8 cellular contexts compared by ENCODE assay signal in genomic region chr2:95525294-95526035, GRCh38. TPM values are rescaled to one million over a fixed set of nuclear protein-coding genes. Genes with fewer than 3 reads are reported as not detected.
DNase-seq lines count a peak whose midpoint lies in the region; ATAC-seq and TF ChIP-seq lines count a peak whose summit lies in the region.

No MANE protein-coding gene starts in this region.

- no peaks in the 10 kb centered on the region for H3K9me3 ChIP-seq in esophagus (ENCODE audit: control insufficient read depth in 2 of 2, insufficient read depth in 1 of 2, low read depth in 1 of 2, low read length in 1 of 2)

- peak overlapping the region; percentile 76 to 89 for H3K4me3 ChIP-seq in esophagus (ENCODE audit: low read depth in 1 of 2, low read length in 2 of 2)
- H3K4me3 ChIP-seq in rectal smooth muscle tissue (ENCODE audit: low read length), result peak overlapping the region; percentile 64

- H3K4me1 ChIP-seq in esophagus (ENCODE audit: control insufficient read depth in 2 of 2, insufficient read depth in 2 of 2, low read length in 1 of 2), result peaks cover 0 to 8% of the 10 kb centered on the region in 2 donors
- no peaks in the 10 kb centered on the region for H3K4me1 ChIP-seq in rectal smooth muscle tissue (ENCODE audit: control insufficient read depth, insufficient read depth, low read length)

- ATAC-seq in HG03045 (IDR thresholded peaks at IDR 0.05; ENCODE audit: unreplicated experiment), result no peak

- peak; percentile 54 for DNase-seq in DMS79 treated with DMSO at 0.1 percent for 48 hours (lab: John Stamatoyannopoulos, UW)
- DNase-seq in NCI-H2196 (lab: John Stamatoyannopoulos, UW; ENCODE audit: unreplicated experiment), result peak; percentile 87
- no peak for DNase-seq in NCI-H2227 treated with DMSO at 0.1 percent for 48 hours (lab: John Stamatoyannopoulos, UW)
- DNase-seq in NOMO-1 (lab: John Stamatoyannopoulos, UW; ENCODE audit: unreplicated experiment in 2 of 2), result no peak
- no peak for DNase-seq in erythroblast (lab: John Stamatoyannopoulos, UW)

- H3K27me3 ChIP-seq in esophagus (ENCODE audit: control insufficient read depth in 1 of 2, insufficient read depth in 2 of 2, low read length in 2 of 2), result no peaks in the 10 kb centered on the region
- H3K27me3 ChIP-seq in rectal smooth muscle tissue (ENCODE audit: control insufficient read depth, insufficient read depth, low read length), result no peaks in the 10 kb centered on the region

- no peak for TF ChIP-seq POLR2A in erythroblast (IDR thresholded peaks at IDR 0.05; ENCODE audit: low read length)

- H3K36me3 ChIP-seq in esophagus (ENCODE audit: control insufficient read depth in 2 of 2, insufficient read depth in 2 of 2, low read length in 1 of 2) (peaks cover 0 to 3% of the 10 kb centered on the region in 2 donors), rectal smooth muscle tissue (ENCODE audit: control insufficient read depth, insufficient read depth, low read length) (no peaks in the 10 kb centered on the region)

- no peak overlapping the region for H3K9ac ChIP-seq in rectal smooth muscle tissue (ENCODE audit: low read length)

- WGBS in esophagus, 2 donors, result 71 to 77% methylated on average over 41 of the region's 41 CpGs

- peak overlapping the region; percentile 88 for H3K27ac ChIP-seq in esophagus (ENCODE audit: low read depth in 2 of 2, low read length in 1 of 2)
- H3K27ac ChIP-seq in rectal smooth muscle tissue (ENCODE audit: low read depth, low read length), result no peak overlapping the region

RNA-seq across cellular contexts. Expression of gene TRIM43B, which starts 40.9 kb away (rescaled TPM):
- under 1 TPM in 1 of 2 donors, not detected in 1; 0.01 TPM for polyA plus RNA-seq in esophagus

Comparison
In these comparisons a context has a peak if more than half of its experiments do, and no peak if none do; other contexts are left out.
1. DNase-seq: peak in DMS79 treated with DMSO at 0.1 percent for 48 hours (single experiment) and NCI-H2196 (single experiment); none in NCI-H2227 treated with DMSO at 0.1 percent for 48 hours (single experiment), NOMO-1 (0 of 2) and erythroblast (0 of 2).